ENCODE assay signal across 1 cellular context in genomic region chr2:1863861-1864260, GRCh38.
TF ChIP-seq lines count a peak whose summit lies in the region.

No MANE protein-coding gene starts in this region.

TF ChIP-seq in H1, 55 proteins besides CTCF, POLR2A, EP300 and RAD21:
- TF ChIP-seq CEBPB (IDR thresholded peaks at IDR 0.05; ENCODE audit: low read depth, low read length) (no peak), ATF2 (IDR thresholded peaks at IDR 0.05; ENCODE audit: low read length) (no peak), TBP (IDR thresholded peaks at IDR 0.05; ENCODE audit: low read depth, low read length) (no peak), TCF12 (IDR thresholded peaks at IDR 0.05; ENCODE audit: low read depth, low read length) (no peak), BCL11A (IDR thresholded peaks at IDR 0.05; ENCODE audit: low read depth in 2 of 2, low read length in 2 of 2) (no peak), TEAD4 (IDR thresholded peaks at IDR 0.05; ENCODE audit: low read depth, low read length) (no peak), FOSL1 (IDR thresholded peaks at IDR 0.05; ENCODE audit: insufficient read depth, low read depth, low read length) (no peak), SP4 (IDR thresholded peaks at IDR 0.05; ENCODE audit: low read length) (no peak), KDM4A (IDR thresholded peaks at IDR 0.05; ENCODE audit: low read depth, low read length, severe bottlenecking) (no peak), KDM5A (IDR thresholded peaks at IDR 0.05; ENCODE audit: low read length) (no peak), NANOG (IDR thresholded peaks at IDR 0.05; ENCODE audit: insufficient read depth, low read depth, low read length, poor library complexity, severe bottlenecking) (no peak), ASH2L (IDR thresholded peaks at IDR 0.05; ENCODE audit: low read length) (no peak)
